ENCODE assay signal across 8 cellular contexts in genomic region chr5:20972419-20972925, GRCh38.
A peak's percentile ranks its signal among the peaks of the same experiment; 100 is the strongest.
DNase-seq lines count a peak whose midpoint lies in the region; ATAC-seq and TF ChIP-seq lines count a peak whose summit lies in the region.

No MANE protein-coding gene starts in this region.

- H3K4me2 ChIP-seq in OCI-LY7 (ENCODE audit: low read length) = no peak overlapping the region

- ATAC-seq in GM18867 (IDR thresholded peaks at IDR 0.05; ENCODE audit: unreplicated experiment) = peak; percentile 88
- peak; percentile 68 for ATAC-seq in HG03103 (IDR thresholded peaks at IDR 0.05; ENCODE audit: low read depth, unreplicated experiment)
- peak in 1 of 2 donors; percentile 34 for ATAC-seq in naive B cell (ENCODE audit: low read depth in 2 of 2)
- no peak for ATAC-seq in GM18873 (IDR thresholded peaks at IDR 0.05; ENCODE audit: low FRiP score, unreplicated experiment)
- ATAC-seq in activated T-helper 17 cell treated with anti-CD3 and anti-CD28 coated beads, Interleukin-2, amount 50 U/mL, for 72 hours (replicated peaks) = no peak

- H3K36me3 ChIP-seq in OCI-LY7 (ENCODE audit: insufficient read depth, low read length) = no peaks in the 10 kb centered on the region

- H3K4me1 Mint-ChIP-seq in endothelial cell (ENCODE audit: unreplicated experiment) (peaks cover 4% of the 10 kb centered on the region), naive B cell (peaks cover 0 to 8% (median 5%) of the 10 kb centered on the region in 3 donors)
- no peaks in the 10 kb centered on the region for H3K4me1 Mint-ChIP-seq in activated T-helper 17 cell treated with anti-CD3 and anti-CD28 coated beads, Interleukin-2, amount 50 U/mL, for 72 hours

- intact Hi-C loops in OCI-LY7 (cut with micrococcal nuclease; ENCODE audit: unreplicated experiment) = no loop called here

- TF ChIP-seq CTCF in OCI-LY7 (conservative IDR thresholded peaks at IDR 0.05; ENCODE audit: low read length) (0 out of 2 replicates have a peak, but pooled peaks have one; percentile 9), endothelial cell (IDR thresholded peaks at IDR 0.05; ENCODE audit: unreplicated experiment) (no peak)

- no TSS peak for BruUV-seq in OCI-LY7 (replicated peaks; lab: Mats Ljungman, UMichigan)

- H3K79me2 ChIP-seq in OCI-LY7 (ENCODE audit: insufficient read depth, low read depth, low read length) = no peaks in the 10 kb centered on the region

- no peaks in the 10 kb centered on the region for H3K4me1 ChIP-seq in OCI-LY7 (ENCODE audit: insufficient read depth, low read length, poor library complexity, severe bottlenecking)

- no peaks in the 10 kb centered on the region for H3K9me2 ChIP-seq in OCI-LY7 (ENCODE audit: insufficient read depth, low read length)

- no peak overlapping the region for H2AFZ ChIP-seq in OCI-LY7 (ENCODE audit: low read length)

- H3K4me3 ChIP-seq in OCI-LY7 (ENCODE audit: low read depth, low read length, poor library complexity, severe bottlenecking) = no peak overlapping the region

- no peak overlapping the region for H3K27ac ChIP-seq in OCI-LY7 (ENCODE audit: low read depth, low read length, poor library complexity, severe bottlenecking)

- H3K36me3 Mint-ChIP-seq in endothelial cell (ENCODE audit: low read depth, unreplicated experiment) (no peaks in the 10 kb centered on the region), naive B cell (no peaks in the 10 kb centered on the region)
- no peaks in the 10 kb centered on the region for H3K36me3 Mint-ChIP-seq in activated T-helper 17 cell treated with anti-CD3 and anti-CD28 coated beads, Interleukin-2, amount 50 U/mL, for 72 hours (ENCODE audit: low read depth)

- POLR2A ChIA-PET in OCI-LY7 (lab: Charles Lee) = no interaction called here

- H3K4me3 Mint-ChIP-seq in endothelial cell (ENCODE audit: unreplicated experiment) (no peak overlapping the region), naive B cell (peak overlapping the region in 7 of 8 donors; percentile 57 to 92 (median 71))
- no peak overlapping the region for H3K4me3 Mint-ChIP-seq in activated T-helper 17 cell treated with anti-CD3 and anti-CD28 coated beads, Interleukin-2, amount 50 U/mL, for 72 hours

- H3K9me3 Mint-ChIP-seq in endothelial cell (ENCODE audit: unreplicated experiment) = no peaks in the 10 kb centered on the region
- peaks cover 0 to 3% (median 0%) of the 10 kb centered on the region in 7 donors for H3K9me3 Mint-ChIP-seq in naive B cell
- no peaks in the 10 kb centered on the region for H3K9me3 Mint-ChIP-seq in activated T-helper 17 cell treated with anti-CD3 and anti-CD28 coated beads, Interleukin-2, amount 50 U/mL, for 72 hours

- no peaks in the 10 kb centered on the region for H4K20me1 ChIP-seq in OCI-LY7 (ENCODE audit: insufficient read depth, low read length)

- H3K27me3 Mint-ChIP-seq in endothelial cell (ENCODE audit: unreplicated experiment) = no peaks in the 10 kb centered on the region
- H3K27me3 Mint-ChIP-seq in naive B cell = no peaks in the 10 kb centered on the region
- H3K27me3 Mint-ChIP-seq in activated T-helper 17 cell treated with anti-CD3 and anti-CD28 coated beads, Interleukin-2, amount 50 U/mL, for 72 hours = no peaks in the 10 kb centered on the region

- no peaks in the 10 kb centered on the region for H3K9me3 ChIP-seq in OCI-LY7 (ENCODE audit: low read length)

- H3K27ac Mint-ChIP-seq in endothelial cell (ENCODE audit: unreplicated experiment) (no peak overlapping the region), naive B cell (no peak overlapping the region)
- H3K27ac Mint-ChIP-seq in activated T-helper 17 cell treated with anti-CD3 and anti-CD28 coated beads, Interleukin-2, amount 50 U/mL, for 72 hours = no peak overlapping the region

- no peak for DNase-seq in OCI-LY7 (ENCODE audit: low spot score)
- DNase-seq in endothelial cell (ENCODE audit: low spot score) = peak; percentile 7
- DNase-seq in naive B cell = no peak
- DNase-seq in T-helper 1 cell = no peak

- CTCF ChIA-PET in OCI-LY7 (lab: Charles Lee; ENCODE audit: unreplicated experiment) = no interaction called here

Comparison
In these comparisons a context has a peak if more than half of its experiments do, and no peak if none do; other contexts are left out.
1. ATAC-seq: peak in GM18867 (single experiment) and HG03103 (single experiment); none in GM18873 (single experiment) and activated T-helper 17 cell treated with anti-CD3 and anti-CD28 coated beads, Interleukin-2, amount 50 U/mL, for 72 hours (single experiment).
2. H3K4me3 Mint-ChIP-seq: peak in naive B cell (7 of 8); none in endothelial cell (single experiment) and activated T-helper 17 cell treated with anti-CD3 and anti-CD28 coated beads, Interleukin-2, amount 50 U/mL, for 72 hours (single experiment).